8 cellular contexts compared by ENCODE assay signal in the genomic region with DNA sequence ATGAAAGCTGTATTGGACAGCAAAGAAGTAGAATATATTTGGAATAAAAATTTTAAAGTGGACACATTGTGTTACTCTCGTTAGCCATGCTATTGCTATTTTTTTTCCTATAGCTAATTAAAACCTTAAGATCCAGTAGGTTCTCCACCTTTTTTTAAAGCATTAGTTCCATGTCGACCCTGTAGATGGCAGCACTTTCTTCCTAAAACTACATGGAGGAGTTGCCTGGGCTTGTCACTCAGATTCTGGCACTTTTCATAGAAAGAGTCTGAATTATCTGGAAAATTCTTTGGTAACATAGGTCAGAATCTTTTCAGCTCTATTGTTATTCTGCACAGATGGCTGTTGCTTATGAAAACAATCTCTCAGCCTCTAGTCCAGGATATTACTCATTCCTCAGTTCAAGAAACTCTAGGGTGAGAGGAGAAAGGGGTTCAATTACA. TPM values are rescaled to one million over a fixed set of nuclear protein-coding genes. Genes with fewer than 3 reads are reported as not detected.
DNase-seq lines count a peak whose midpoint lies in the region; TF ChIP-seq lines count a peak whose summit lies in the region.

No MANE protein-coding gene starts in this region.

- peak; percentile 76 for TF ChIP-seq CTCF in choroid plexus epithelial cell (conservative IDR thresholded peaks at IDR 0.05; ENCODE audit: low read depth, low read length)

- 0 out of 2 replicates have a peak, but pooled peaks cover 2% of the 10 kb centered on the region for H3K27me3 ChIP-seq in HAP-1 (ENCODE audit: low read depth)
- H3K27me3 ChIP-seq in SJSA1 (replicated peaks) = no peaks in the 10 kb centered on the region

- DNase-seq in activated gamma-delta T cell treated with Interleukin-2 at 50 U/mL for 16 hours (peak; percentile 18), activated gamma-delta T cell (lab: John Stamatoyannopoulos, UW) (no peak), HAP-1 (ENCODE audit: low spot score in 2 of 2) (peak; percentile 78 to 80), LoVo (ENCODE audit: low spot score) (peak; percentile 56), SJSA1 (ENCODE audit: low read depth in 1 of 2, low spot score in 2 of 2) (peak; percentile 65 to 71), choroid plexus epithelial cell (ENCODE audit: low read depth) (peak; percentile 94), left kidney (ENCODE audit: low read depth, low spot score) (peak; percentile 86), stromal cell of bone marrow (ENCODE audit: low read depth) (peak; percentile 89)

- H3K4me1 ChIP-seq in HAP-1 = peaks cover 5% of the 10 kb centered on the region
- no peaks in the 10 kb centered on the region; the same call in 1 of the 2 replicates for H3K4me1 ChIP-seq in SJSA1 (replicated peaks)

- H3K36me3 ChIP-seq in HAP-1 (replicated peaks) (no peaks in the 10 kb centered on the region), SJSA1 (no peaks in the 10 kb centered on the region)

- H3K9me3 ChIP-seq in HAP-1 = no peaks in the 10 kb centered on the region
- no peaks in the 10 kb centered on the region for H3K9me3 ChIP-seq in SJSA1 (replicated peaks)

- in situ Hi-C loops in HAP-1 (cut with MboI; ENCODE audit: low sequenced_read_pairs) = loop anchor here (10.0 kb wide), 2 partner anchors 359 to 499 kb away; no protein-coding TSS in a partner anchor

- no peak overlapping the region for H3K27ac ChIP-seq in SJSA1

- H3K4me3 ChIP-seq in HAP-1 (no peak overlapping the region), SJSA1 (no peak overlapping the region), choroid plexus epithelial cell (ENCODE audit: low read depth, low read length) (no peak overlapping the region)

RNA-seq across cellular contexts. Expression of gene ESR1, which starts 42.0 kb away (rescaled TPM):
- total RNA-seq in SJSA1 (2014; rRNA removed; shearing (Covaris generic)) = not detected in 2 replicates
